ENCODE assay signal across 10 cellular contexts in the genomic region with DNA sequence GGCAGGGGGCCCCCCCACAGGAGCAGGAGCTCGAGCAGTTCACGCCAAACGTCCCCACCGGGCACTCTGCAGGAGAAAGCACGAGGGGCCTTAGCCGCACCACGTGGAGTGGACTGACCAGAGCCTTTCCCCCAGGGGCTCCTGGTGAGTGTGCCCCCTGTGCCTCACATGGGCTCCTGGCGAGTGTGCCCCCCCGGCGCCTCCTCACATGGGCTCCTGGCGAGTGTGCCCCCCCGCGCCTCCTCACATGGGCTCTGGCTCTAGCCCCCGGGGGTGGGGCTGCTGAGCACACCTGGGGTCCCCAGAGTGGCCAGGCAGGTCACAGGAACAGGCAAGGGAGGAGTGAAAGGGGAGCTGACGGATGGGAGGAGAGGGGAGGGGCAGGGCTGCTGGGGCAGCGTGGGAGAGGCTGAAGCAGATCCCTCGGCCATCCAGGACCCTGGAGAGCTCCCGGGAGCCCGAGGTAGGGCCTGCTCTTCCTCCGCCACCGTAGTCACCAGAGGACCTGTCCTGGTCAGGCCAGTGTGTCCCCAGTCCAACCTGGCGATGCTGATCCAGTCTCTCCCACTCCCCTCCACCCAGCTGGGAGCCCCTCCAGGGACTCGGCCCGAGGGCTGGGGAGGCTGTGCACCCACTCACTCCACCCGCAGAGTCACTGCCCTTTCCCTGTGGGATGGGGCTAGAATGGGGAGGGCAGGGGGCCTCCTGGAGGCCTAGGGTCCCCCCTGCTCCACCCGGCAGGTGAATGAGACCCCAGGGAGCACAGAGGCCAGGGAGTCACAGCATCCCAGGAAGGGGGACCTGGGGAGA. TPM values are rescaled to one million over a fixed set of nuclear protein-coding genes. Genes with fewer than 3 reads are reported as not detected.
DNase-seq lines count a peak whose midpoint lies in the region; ATAC-seq and TF ChIP-seq lines count a peak whose summit lies in the region.
"Had no signal": no experiment of that assay in that cellular context is flagged by ENCODE, and none has a peak within 500 bp of the region (broad histone marks: within the 10 kb centered on the region; RNA-seq: fewer than 3 reads in every experiment).

No MANE protein-coding gene starts in this region.

- ATAC-seq in left colon (peak; percentile 55), HG02678 (IDR thresholded peaks at IDR 0.05; ENCODE audit: unreplicated experiment) (no peak)

- H3K4me1 ChIP-seq in suprapubic skin, result peaks cover 33% of the 10 kb centered on the region

- H3K27me3 Mint-ChIP-seq in MCF 10A (ENCODE audit: insufficient read depth, unreplicated experiment), result no peaks in the 10 kb centered on the region

- POLR2A ChIA-PET in MCF 10A (lab: Yijun Ruan, JAX), result interaction anchor here (0.6 kb wide), 1 partner anchor 77 kb away, joined by 3 read pairs; no protein-coding TSS in a partner anchor

- H3K36me3 Mint-ChIP-seq in MCF 10A (ENCODE audit: insufficient read depth, unreplicated experiment), result peaks cover 12% of the 10 kb centered on the region

- DNase-seq in COLO829 (ENCODE audit: low spot score) (peak; percentile 31), HuH-7.5 (ENCODE audit: low spot score) (peak; percentile 81), MCF 10A (ENCODE audit: unreplicated experiment) (peak; percentile 34), left colon (peak in 1 of 2 donors; percentile 45), suprapubic skin (ENCODE audit: low spot score in 2 of 2) (peak; percentile 89 to 99), KG1 (lab: John Stamatoyannopoulos, UW) (no peak)
- no peak for DNase-seq in stimulated activated CD8-positive, alpha-beta memory T cell treated with anti-CD3 and anti-CD28 coated beads, Interleukin-4, amount 100 ng/mL, for 48 hours

- H3K27ac Mint-ChIP-seq in MCF 10A (ENCODE audit: low read depth, unreplicated experiment), result no peak overlapping the region
- H3K27ac Mint-ChIP-seq: activated T-cell treated with anti-CD3 and anti-CD28 coated beads, Interleukin-2, amount 50 U/mL, for 72 hours had no signal

- H3K27me3 ChIP-seq in suprapubic skin, result no peaks in the 10 kb centered on the region

- no peak overlapping the region for H3K27ac ChIP-seq in suprapubic skin

- no peak overlapping the region for H3K4me3 Mint-ChIP-seq in MCF 10A (ENCODE audit: unreplicated experiment)
- H3K4me3 Mint-ChIP-seq: activated T-cell treated with anti-CD3 and anti-CD28 coated beads, Interleukin-2, amount 50 U/mL, for 72 hours had no signal

- peaks cover 13% of the 10 kb centered on the region for H3K4me1 Mint-ChIP-seq in MCF 10A (ENCODE audit: insufficient read depth, unreplicated experiment)

- no peaks in the 10 kb centered on the region for H3K9me3 Mint-ChIP-seq in MCF 10A (ENCODE audit: unreplicated experiment)
- H3K9me3 Mint-ChIP-seq: activated T-cell treated with anti-CD3 and anti-CD28 coated beads, Interleukin-2, amount 50 U/mL, for 72 hours had no signal

- no peak for TF ChIP-seq POLR2A in suprapubic skin (IDR thresholded peaks at IDR 0.05)

- 85% methylated on average over 5 of the region's 26 CpGs for WGBS in suprapubic skin

- intact Hi-C loops in MCF 10A (cut with micrococcal nuclease) (no loop called here), left colon (cut with DNase I, micrococcal nuclease) (no loop called here)

- BruUV-seq in MCF 10A (replicated peaks; lab: Mats Ljungman, UMichigan), result no TSS peak

- TF ChIP-seq CTCF in MCF 10A (IDR thresholded peaks at IDR 0.05; ENCODE audit: unreplicated experiment), result no peak
- no peak for TF ChIP-seq CTCF in suprapubic skin (IDR thresholded peaks at IDR 0.05)

- CTCF ChIA-PET in MCF 10A (lab: Yijun Ruan, JAX), result interaction anchor here (0.6 to 1.1 kb wide), 3 partner anchors 11 to 122 kb away, joined by 3 to 4 read pairs (median 3); no protein-coding TSS in a partner anchor

- peaks cover 59% of the 10 kb centered on the region for H3K36me3 ChIP-seq in suprapubic skin

- H3K4me3 ChIP-seq in suprapubic skin, result no peak overlapping the region
- H3K4me3 ChIP-seq: skin epidermis had no signal

- H3K9me3 ChIP-seq in suprapubic skin, result no peaks in the 10 kb centered on the region

- no peak for TF ChIP-seq EP300 in suprapubic skin (IDR thresholded peaks at IDR 0.05)

RNA-seq across cellular contexts. Expression of gene ARHGEF16, which starts 47.6 kb away (rescaled TPM):
- 8.6 and 8.8 TPM in 2 replicates for total RNA-seq in MCF 10A (2022)
- total RNA-seq in left colon, result 100 to 1,000 TPM in 1 of 2 donors, 10 to 100 TPM in 1; 92.4 to 113 TPM
- 10 to 100 TPM in 1 of 4 donors, 1 to 10 TPM in 3; 5.9 to 13.6 (median 8.4) TPM for total RNA-seq in suprapubic skin

Comparison
In these comparisons a context has a peak if more than half of its experiments do, and no peak if none do; other contexts are left out.
1. DNase-seq: peak in COLO829 (single experiment), HuH-7.5 (single experiment), MCF 10A (single experiment) and suprapubic skin (2 of 2); none in KG1 (single experiment) and stimulated activated CD8-positive, alpha-beta memory T cell treated with anti-CD3 and anti-CD28 coated beads, Interleukin-4, amount 100 ng/mL, for 48 hours (single experiment).